8 cellular contexts compared by ENCODE assay signal in genomic region chr1:113929750-113930498, GRCh38. TPM values are rescaled to one million over a fixed set of nuclear protein-coding genes. Genes with fewer than 3 reads are reported as not detected.
DNase-seq lines count a peak whose midpoint lies in the region; ATAC-seq and TF ChIP-seq lines count a peak whose summit lies in the region.

No MANE protein-coding gene starts in this region.

- H3K4me1 Mint-ChIP-seq in T-helper 17 cell = peaks cover 55% of the 10 kb centered on the region

- peak in 8 of 14 donors; percentile 55 to 84 (median 68) for DNase-seq in C1 segment of cervical spinal cord (lab: John Stamatoyannopoulos, UW)
- peak; percentile 52 for DNase-seq in GM19238 (ENCODE audit: insufficient read length, low spot score)
- peak; percentile 55 to 80 (median 72) for DNase-seq in T-helper 17 cell
- peak in 1 of 2 donors; percentile 75 for DNase-seq in ascending aorta (ENCODE audit: low spot score in 2 of 2)
- DNase-seq in iPS DF 6.9 (ENCODE audit: low read depth, low spot score) = no peak
- DNase-seq in NCI-H446 treated with DMSO at 0.1 percent for 48 hours (lab: John Stamatoyannopoulos, UW) = no peak

- ATAC-seq in HG03378 (IDR thresholded peaks at IDR 0.05; ENCODE audit: unreplicated experiment) (peak; percentile 27), T-helper 17 cell (peak; percentile 50)

- no peaks in the 10 kb centered on the region for H3K27me3 Mint-ChIP-seq in T-helper 17 cell

- H3K4me1 ChIP-seq in ascending aorta (peaks cover 4 to 34% of the 10 kb centered on the region in 2 donors), iPS DF 6.9 (ENCODE audit: control insufficient read depth, insufficient read depth, low read length) (no peaks in the 10 kb centered on the region), skeletal muscle tissue (ENCODE audit: control insufficient read depth in 3 of 3, insufficient read depth in 3 of 3, low read length in 3 of 3) (peaks cover 17 to 47% (median 32%) of the 10 kb centered on the region in 3 donors)

- peaks cover 15% of the 10 kb centered on the region for H3K36me3 Mint-ChIP-seq in T-helper 17 cell (ENCODE audit: low read depth)

- H3K27me3 ChIP-seq in ascending aorta (no peaks in the 10 kb centered on the region), iPS DF 6.9 (ENCODE audit: control insufficient read depth, insufficient read depth, low read length) (no peaks in the 10 kb centered on the region), skeletal muscle tissue (ENCODE audit: control insufficient read depth in 3 of 3, insufficient read depth in 3 of 3, low read length in 3 of 3) (no peaks in the 10 kb centered on the region)

- peak overlapping the region; percentile 92 to 94 for H3K27ac ChIP-seq in ascending aorta
- H3K27ac ChIP-seq in iPS DF 6.9 (ENCODE audit: low read length) = no peak overlapping the region
- H3K27ac ChIP-seq in skeletal muscle tissue (ENCODE audit: low read depth, low read length) = peak overlapping the region; percentile 93

- H3K36me3 ChIP-seq in ascending aorta = no peaks in the 10 kb centered on the region
- no peaks in the 10 kb centered on the region for H3K36me3 ChIP-seq in iPS DF 6.9 (ENCODE audit: control insufficient read depth, insufficient read depth, low read length)
- H3K36me3 ChIP-seq in skeletal muscle tissue (ENCODE audit: control insufficient read depth in 3 of 3, insufficient read depth in 3 of 3, low read length in 3 of 3) = no peaks in the 10 kb centered on the region

- intact Hi-C loops in ascending aorta (cut with DNase I) = loop anchor here (1.0 to 5.0 kb wide), 7 partner anchors 19 to 973 kb away; partner anchors contain the start of genes DCLRE1B, PHTF1, RSBN1 and SLC16A1

- H3K27ac Mint-ChIP-seq in T-helper 17 cell = peak overlapping the region; percentile 99

- H3K9me3 ChIP-seq in T-helper 17 cell (ENCODE audit: control insufficient read depth, low read length, poor library complexity, severe bottlenecking) (no peaks in the 10 kb centered on the region), ascending aorta (no peaks in the 10 kb centered on the region), iPS DF 6.9 (ENCODE audit: control insufficient read depth, insufficient read depth, low read length) (no peaks in the 10 kb centered on the region), skeletal muscle tissue (ENCODE audit: control insufficient read depth in 3 of 3, low read length in 3 of 3) (no peaks in the 10 kb centered on the region)

- peak overlapping the region; percentile 98 for H3K4me3 Mint-ChIP-seq in T-helper 17 cell

- H3K9ac ChIP-seq in skeletal muscle tissue (ENCODE audit: low read depth in 1 of 3, low read length in 3 of 3) = peak overlapping the region; percentile 94 to 97 (median 95)

- TF ChIP-seq CTCF in ascending aorta (IDR thresholded peaks at IDR 0.05) = peak in 1 of 3 experiments; percentile 23

- WGBS in iPS DF 6.9 (ENCODE audit: insufficient coverage, insufficient read length) = no CpG with 5 or more reads among the region's 64 CpGs

- H3K4me3 ChIP-seq in ascending aorta (peak overlapping the region; percentile 83 to 90), iPS DF 6.9 (ENCODE audit: low read length) (peak overlapping the region; percentile 86), skeletal muscle tissue (ENCODE audit: low read length in 3 of 3) (peak overlapping the region; percentile 84 to 99 (median 90))

RNA-seq across cellular contexts. Expression of gene HIPK1, which starts 0.8 kb away (rescaled TPM):
- total RNA-seq in T-helper 17 cell = 100 to 1,000 TPM; 228 to 253 TPM
- total RNA-seq in ascending aorta = 41.7 TPM
- total RNA-seq in skeletal muscle tissue = 28.2 TPM

RNA-seq across cellular contexts. Expression of gene DCLRE1B, which starts 24.8 kb away (rescaled TPM):
- total RNA-seq in T-helper 17 cell (1 to 10 TPM; 5.4 to 7.0 TPM), ascending aorta (1.9 TPM), skeletal muscle tissue (3.7 TPM)

RNA-seq across cellular contexts. Expression of gene AP4B1, which starts 25.3 kb away (rescaled TPM):
- total RNA-seq in T-helper 17 cell (10 to 100 TPM; 52.1 to 56.1 TPM), ascending aorta (3.2 TPM), skeletal muscle tissue (16.7 TPM)

RNA-seq across cellular contexts. Expression of gene BCL2L15, which starts 42.5 kb away (rescaled TPM):
- total RNA-seq in T-helper 17 cell (1 to 10 TPM; 1.4 to 1.5 TPM), ascending aorta (not detected), skeletal muscle tissue (under 0.01 TPM)

RNA-seq across cellular contexts. Expression of gene OLFML3, which starts 49.4 kb away (rescaled TPM):
- total RNA-seq in T-helper 17 cell (1 to 10 TPM; 1.0 to 1.2 TPM), ascending aorta (26.4 TPM), skeletal muscle tissue (86.1 TPM)

Comparison
In these comparisons a context has a peak if more than half of its experiments do, and no peak if none do; other contexts are left out.
1. DNase-seq: peak in C1 segment of cervical spinal cord (8 of 14), GM19238 (single experiment) and T-helper 17 cell (3 of 3); none in iPS DF 6.9 (single experiment) and NCI-H446 treated with DMSO at 0.1 percent for 48 hours (single experiment).
2. Peak in every context shown above with its lines, with median percentiles within 50 percentile points of each other: H3K4me3 ChIP-seq.